ENCODE assay signal across 18 cellular contexts in the genomic region with DNA sequence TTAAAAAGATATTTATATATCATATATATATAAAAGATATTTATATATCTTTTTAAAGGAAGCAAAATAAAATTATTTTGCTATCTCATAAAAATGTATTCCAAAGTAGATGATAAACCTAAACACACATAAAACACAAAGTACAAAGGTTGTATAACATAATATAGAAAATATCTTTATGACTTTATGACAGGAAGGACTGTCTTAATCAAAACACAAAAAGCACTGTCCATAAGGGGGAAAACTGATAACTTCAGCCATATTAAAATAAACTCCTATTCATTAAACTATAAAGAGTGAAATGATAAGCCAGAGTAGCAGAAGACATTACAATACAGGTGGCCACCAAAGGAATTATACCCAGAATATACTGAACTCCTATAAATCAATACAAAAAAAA. TPM values are rescaled to one million over a fixed set of nuclear protein-coding genes. Genes with fewer than 3 reads are reported as not detected.
A peak's percentile ranks its signal among the peaks of the same experiment; 100 is the strongest.
DNase-seq lines count a peak whose midpoint lies in the region; ATAC-seq and FAIRE-seq lines count a peak whose summit lies in the region.
"Had no signal": no experiment of that assay in that cellular context is flagged by ENCODE, and none has a peak within 500 bp of the region (broad histone marks: within the 10 kb centered on the region; RNA-seq: fewer than 3 reads in every experiment).

No MANE protein-coding gene starts in this region.

- H3K27ac ChIP-seq in small intestine (ENCODE audit: low read depth in 1 of 2, low read length in 1 of 2): no peak overlapping the region
- H3K27ac ChIP-seq: 22Rv1; BLaER1 treated with 17β-estradiol and CSF1 and Interleukin-3, amounts not matched to agents 10 nM and 100 nM had no signal

- no peak overlapping the region for H3K4me3 ChIP-seq in small intestine (ENCODE audit: low read depth in 1 of 2, low read length in 2 of 2)
- H3K4me3 ChIP-seq: BLaER1 treated with 17β-estradiol and CSF1 and Interleukin-3, amounts not matched to agents 10 nM and 100 nM; GM23338 had no signal

- peaks cover 17 to 20% of the 10 kb centered on the region in 2 donors for H3K36me3 Mint-ChIP-seq in activated T-cell treated with anti-CD3 and anti-CD28 coated beads, Interleukin-2, amount 50 U/mL, for 72 hours (ENCODE audit: insufficient read depth in 2 of 2)

- no peak for DNase-seq in activated T-cell treated with anti-CD3 and anti-CD28 coated beads, Interleukin-2, amount 50 U/mL, for 72 hours
- no peak for DNase-seq in activated T-cell treated with anti-CD3 and anti-CD28 coated beads, Interleukin-2, amount 50 U/mL, for 1 hour
- DNase-seq in LoVo (ENCODE audit: low spot score) (peak; percentile 60), frontal cortex (ENCODE audit: low spot score in 2 of 2) (no peak), small intestine (peak; percentile 65), iPS-NIHi11 (ENCODE audit: low spot score) (no peak), germinal center (ENCODE audit: low spot score) (no peak)
- DNase-seq: AML-193; CD4-positive, CD25-positive, alpha-beta regulatory T cell; DMS53; H7 had no signal

- no peaks in the 10 kb centered on the region for H3K27me3 Mint-ChIP-seq in activated T-cell treated with anti-CD3 and anti-CD28 coated beads, Interleukin-2, amount 50 U/mL, for 72 hours (ENCODE audit: low read depth)
- H3K27me3 Mint-ChIP-seq: CD4-positive, CD25-positive, alpha-beta regulatory T cell had no signal

- peaks cover 37% of the 10 kb centered on the region for H3K4me1 Mint-ChIP-seq in activated T-cell treated with anti-CD3 and anti-CD28 coated beads, Interleukin-2, amount 50 U/mL, for 72 hours (ENCODE audit: low read depth)
- H3K4me1 Mint-ChIP-seq: GM23338 had no signal

- FAIRE-seq in frontal cortex (lab: Jason Lieb, UNC) (peak; percentile 69), small intestine (lab: Jason Lieb, UNC) (peak; percentile 96)
- FAIRE-seq: GM18507, HepG2, HTR-8/SVneo had no signal

- H3K9me3 ChIP-seq in small intestine (ENCODE audit: control insufficient read depth, low read depth): no peaks in the 10 kb centered on the region

- H3K27me3 ChIP-seq in small intestine (ENCODE audit: control insufficient read depth in 2 of 2, insufficient read depth in 2 of 2, low read length in 2 of 2): no peaks in the 10 kb centered on the region
- H3K27me3 ChIP-seq: BLaER1 treated with 17β-estradiol and CSF1 and Interleukin-3, amounts not matched to agents 10 nM and 100 nM had no signal

- H3K4me1 ChIP-seq in small intestine (ENCODE audit: control insufficient read depth in 2 of 2, insufficient read depth in 1 of 2, low read depth in 1 of 2, low read length in 1 of 2): peaks cover 4 to 6% of the 10 kb centered on the region in 2 donors

- no peak overlapping the region for H3K4me3 Mint-ChIP-seq in activated T-cell treated with anti-CD3 and anti-CD28 coated beads, Interleukin-2, amount 50 U/mL, for 72 hours
- H3K4me3 Mint-ChIP-seq: GM23338 had no signal

- H3K27ac Mint-ChIP-seq in activated T-cell treated with anti-CD3 and anti-CD28 coated beads, Interleukin-2, amount 50 U/mL, for 72 hours: peak overlapping the region; percentile 26
- H3K27ac Mint-ChIP-seq: CD4-positive, CD25-positive, alpha-beta regulatory T cell; GM23338 had no signal

- H3K9me3 Mint-ChIP-seq in activated T-cell treated with anti-CD3 and anti-CD28 coated beads, Interleukin-2, amount 50 U/mL, for 72 hours: peaks cover 11% of the 10 kb centered on the region in 2 donors
- H3K9me3 Mint-ChIP-seq: GM23338 had no signal

- ATAC-seq in activated T-cell treated with anti-CD3 and anti-CD28 coated beads, Interleukin-2, amount 50 U/mL, for 72 hours (replicated peaks in 1 of 2): no peak
- no peak for ATAC-seq in HG02852 (IDR thresholded peaks at IDR 0.05; ENCODE audit: unreplicated experiment)
- ATAC-seq: GM23338, HepG2 had no signal

- peaks cover under 1 to 2% of the 10 kb centered on the region in 2 donors for H3K36me3 ChIP-seq in small intestine (ENCODE audit: control insufficient read depth in 2 of 2, insufficient read depth in 2 of 2, low read length in 2 of 2)

RNA-seq across cellular contexts. Expression of gene KDM7A, which starts 34.8 kb away (rescaled TPM):
- 10 to 100 TPM; 28.1 to 39.2 TPM for total RNA-seq in activated T-cell treated with anti-CD3 and anti-CD28 coated beads, Interleukin-2, amount 50 U/mL, for 72 hours
- total RNA-seq in frontal cortex: 16.3 TPM
- 1 to 10 TPM; 6.2 to 9.2 (median 6.5) TPM for polyA plus RNA-seq in small intestine

Comparison
In these comparisons a context has a peak if more than half of its experiments do, and no peak if none do; other contexts are left out.
1. DNase-seq: peak in LoVo (single experiment) and small intestine (single experiment); none in activated T-cell treated with anti-CD3 and anti-CD28 coated beads, Interleukin-2, amount 50 U/mL, for 72 hours (0 of 2), activated T-cell treated with anti-CD3 and anti-CD28 coated beads, Interleukin-2, amount 50 U/mL, for 1 hour (single experiment), frontal cortex (0 of 2), iPS-NIHi11 (single experiment) and germinal center (single experiment).